In the genomic region with DNA sequence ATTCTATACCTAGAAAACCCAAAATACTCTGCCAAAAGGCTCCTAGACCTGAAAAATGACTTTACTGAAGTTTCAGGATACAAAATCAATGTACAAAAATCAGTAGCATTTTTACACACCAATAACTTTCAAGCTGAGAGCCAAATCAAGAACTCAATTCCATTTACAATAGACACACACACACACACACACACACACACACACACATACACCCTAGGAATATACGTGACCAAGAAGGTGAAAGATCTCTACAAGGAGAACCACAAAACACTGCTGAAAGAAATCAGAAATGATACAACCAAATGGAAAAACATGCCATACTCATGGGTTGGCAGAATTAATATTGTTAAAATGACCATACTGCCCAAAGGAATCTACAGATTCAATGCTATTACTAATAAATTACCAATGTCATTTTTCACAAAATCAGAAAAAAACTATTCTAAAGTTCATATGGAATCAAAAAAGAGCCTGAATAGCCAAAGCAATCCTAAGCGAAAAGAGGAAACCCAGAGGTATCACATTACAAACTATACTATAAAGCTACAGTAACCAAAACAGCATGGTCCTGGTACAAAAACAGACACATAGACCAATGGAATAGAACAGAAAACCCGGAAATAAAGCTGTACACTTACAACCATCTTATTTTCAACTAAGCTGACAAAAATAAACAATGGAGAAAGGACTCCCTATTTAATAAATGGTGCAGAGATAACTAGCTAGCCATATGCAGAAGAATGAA, we compare ENCODE assay signal across 18 cellular contexts.
DNase-seq lines count a peak whose midpoint lies in the region; ATAC-seq and TF ChIP-seq lines count a peak whose summit lies in the region.
"Had no signal": no experiment of that assay in that cellular context is flagged by ENCODE, and none has a peak within 500 bp of the region (broad histone marks: within the 10 kb centered on the region; RNA-seq: fewer than 3 reads in every experiment).

No MANE protein-coding gene starts in this region.

- peak overlapping the region; percentile 47; the same call in 1 of the 2 replicates for H3K4ac ChIP-seq in IMR-90 (ENCODE audit: low read depth, low read length)

- H3K79me2 ChIP-seq in GM23248 (ENCODE audit: insufficient read depth) = no peaks in the 10 kb centered on the region
- H3K79me2 ChIP-seq in fibroblast of lung (ENCODE audit: control insufficient read depth, insufficient read depth, low read length) = no peaks in the 10 kb centered on the region

- H3K4me1 ChIP-seq in GM23248 (ENCODE audit: insufficient read depth) (peaks cover 14% of the 10 kb centered on the region), IMR-90 (ENCODE audit: control insufficient read depth, insufficient read depth, low read length) (peaks cover 3% of the 10 kb centered on the region), fibroblast of lung (ENCODE audit: control insufficient read depth, extremely low read depth, insufficient read depth, low read length) (peaks cover 5% of the 10 kb centered on the region)
- H3K4me1 ChIP-seq: Peyer's patch had no signal

- peaks cover 0 to 5% of the 10 kb centered on the region in 2 experiments; a peak in 3 of 4 replicates for H3K79me1 ChIP-seq in IMR-90 (ENCODE audit: low read depth in 1 of 2, low read length in 2 of 2)

- H4K5ac ChIP-seq in IMR-90 (ENCODE audit: low read depth, low read length) = peak overlapping the region; percentile 70; the same call in 1 of the 2 replicates

- no peak overlapping the region for H2AK9ac ChIP-seq in IMR-90 (replicated peaks; ENCODE audit: low read depth, low read length, poor library complexity)

- peaks cover 21% of the 10 kb centered on the region for H3K4me1 Mint-ChIP-seq in osteocyte (ENCODE audit: unreplicated experiment)

- no peak overlapping the region for H3K56ac ChIP-seq in IMR-90 (ENCODE audit: extremely low read depth, insufficient read depth, low read length)

- in situ Hi-C loops in GM23248 (cut with MboI) = no loop called here
- in situ Hi-C loops in IMR-90 (cut with MboI; ENCODE audit: low sequenced_read_pairs) = no loop called here
- in situ Hi-C loops in GM13977 (cut with MboI; ENCODE audit: low pct_unique_long_range_greater_than_20kb, low sequenced_read_pairs, unreplicated experiment) = no loop called here

- peak overlapping the region; percentile 73; the same call in 1 of the 2 replicates for H2BK20ac ChIP-seq in IMR-90 (ENCODE audit: low read depth, low read length)

- WGBS in GM23248 (ENCODE audit: low coverage in 1 of 2, low lambda C conversion rate in 2 of 2, missing lambda C conversion rate in 2 of 2), 2 experiments = 97% methylated on average over 3 of the region's 3 CpGs
- WGBS in IMR-90 (ENCODE audit: extremely low coverage in 2 of 2, insufficient read length in 1 of 2), 2 experiments = no CpG with 5 or more reads among the region's 3 CpGs

- peaks cover 4% of the 10 kb centered on the region; the same call in 1 of the 2 replicates for H3K9me1 ChIP-seq in IMR-90 (ENCODE audit: insufficient read depth, low read length)

- no peaks in the 10 kb centered on the region for H3K9me2 ChIP-seq in GM23248 (ENCODE audit: insufficient read depth)

- H3K27me3 ChIP-seq in GM23248 (replicated peaks; ENCODE audit: insufficient read depth) = no peaks in the 10 kb centered on the region
- H3K27me3 ChIP-seq in IMR-90 (ENCODE audit: control insufficient read depth, insufficient read depth, low read length) = no peaks in the 10 kb centered on the region
- H3K27me3 ChIP-seq in fibroblast of lung (ENCODE audit: control insufficient read depth, insufficient read depth, low read length) = no peaks in the 10 kb centered on the region
- H3K27me3 ChIP-seq: Peyer's patch, SJSA1 had no signal

- 0 out of 2 replicates have a peak, but pooled peaks cover 9% of the 10 kb centered on the region for H3F3A ChIP-seq in GM23248 (ENCODE audit: insufficient read depth)

- peak overlapping the region; percentile 42 for H3K4me2 ChIP-seq in GM23248 (ENCODE audit: unreplicated experiment)
- H3K4me2 ChIP-seq in IMR-90 (ENCODE audit: low read depth, low read length) = peak overlapping the region; percentile 18; the same call in 1 of the 2 replicates
- no peak overlapping the region for H3K4me2 ChIP-seq in fibroblast of lung (ENCODE audit: extremely low read depth, insufficient read depth, low read length)
- H3K4me2 ChIP-seq: KMS-11 had no signal

- peak overlapping the region; percentile 49 to 70; a peak in 3 of 4 replicates for H4K8ac ChIP-seq in IMR-90 (ENCODE audit: low read depth in 2 of 2, low read length in 2 of 2)

- peaks cover 22% of the 10 kb centered on the region for H3K36me3 Mint-ChIP-seq in osteocyte (ENCODE audit: unreplicated experiment)

- H2BK15ac ChIP-seq in IMR-90 (ENCODE audit: low read depth, low read length) = peak overlapping the region; percentile 57; the same call in 1 of the 3 replicates

- no peak overlapping the region; the same call in 1 of the 2 replicates for H4K91ac ChIP-seq in IMR-90 (ENCODE audit: insufficient read depth, low read depth, low read length)

- H4K20me1 ChIP-seq in GM23248 (ENCODE audit: insufficient read depth) = no peaks in the 10 kb centered on the region
- no peaks in the 10 kb centered on the region for H4K20me1 ChIP-seq in IMR-90 (ENCODE audit: insufficient read depth, low read length)
- H4K20me1 ChIP-seq in fibroblast of lung (ENCODE audit: control insufficient read depth, extremely low read depth, insufficient read depth, low read length) = no peaks in the 10 kb centered on the region

- H3K9me3 Mint-ChIP-seq in osteocyte (ENCODE audit: unreplicated experiment) = peaks cover 16% of the 10 kb centered on the region

- dilution Hi-C loops in IMR-90 (cut with HindIII; ENCODE audit: low sequenced_read_pairs, unreplicated experiment) = no loop called here

- no peak for TF ChIP-seq RAD21 in IMR-90 (IDR thresholded peaks at IDR 0.05; ENCODE audit: low read length)

- H3K23ac ChIP-seq in IMR-90 (ENCODE audit: low read depth, low read length) = no peak overlapping the region

- H3K14ac ChIP-seq in IMR-90 (replicated peaks; ENCODE audit: low read depth, low read length) = peak overlapping the region; percentile 26; the same call in 1 of the 2 replicates

- H3K4me3 Mint-ChIP-seq in osteocyte (ENCODE audit: unreplicated experiment) = no peak overlapping the region
- H3K4me3 Mint-ChIP-seq: B cell had no signal

- no peak for ATAC-seq in IMR-90 (ENCODE audit: low read depth)
- ATAC-seq in Right ventricle myocardium superior (ENCODE audit: poor library complexity) = no peak

- H2AFZ ChIP-seq in GM23248 = no peak overlapping the region
- no peak overlapping the region for H2AFZ ChIP-seq in IMR-90 (replicated peaks; ENCODE audit: low read length, poor library complexity)
- H2AFZ ChIP-seq in fibroblast of lung (ENCODE audit: low read length) = no peak overlapping the region

- H3K27ac ChIP-seq in GM23248 = peak overlapping the region; percentile 53
- H3K27ac ChIP-seq in IMR-90 (ENCODE audit: insufficient read depth, low read length) = no peak overlapping the region
- H3K27ac ChIP-seq in fibroblast of lung (ENCODE audit: insufficient read depth, low read length) = peak overlapping the region; percentile 28
- H3K27ac ChIP-seq: KMS-11, Peyer's patch, SJSA1 had no signal

- intact Hi-C loops in IMR-90 (cut with micrococcal nuclease) (loop anchor here (2.0 kb wide), 1 partner anchor 15 kb away; no protein-coding TSS in a partner anchor), Right ventricle myocardium superior (cut with DNase I) (no loop called here)

- no TSS peak for BruUV-seq in IMR-90 (replicated peaks; lab: Mats Ljungman, UMichigan)

- H3K18ac ChIP-seq in IMR-90 (ENCODE audit: low read depth, low read length) = peak overlapping the region; percentile 70; the same call in 1 of the 2 replicates

- H2BK120ac ChIP-seq in IMR-90 (ENCODE audit: low read depth, low read length) = peak overlapping the region; percentile 50; the same call in 1 of the 2 replicates

- H3K9me3 ChIP-seq in GM23248 (ENCODE audit: low read depth) (no peaks in the 10 kb centered on the region), IMR-90 (ENCODE audit: control insufficient read depth, insufficient read depth, low read length) (peaks cover 2% of the 10 kb centered on the region; the same call in 1 of the 2 replicates), fibroblast of lung (ENCODE audit: control insufficient read depth, insufficient read depth, low read depth, low read length) (no peaks in the 10 kb centered on the region)
- H3K9me3 ChIP-seq: Peyer's patch, SJSA1 had no signal

- TF ChIP-seq POLR2A in IMR-90 (IDR thresholded peaks at IDR 0.05; ENCODE audit: low read depth, low read length) = no peak

- H3K9ac ChIP-seq in GM23248 (no peak overlapping the region), IMR-90 (ENCODE audit: low read depth, low read length) (no peak overlapping the region), fibroblast of lung (ENCODE audit: insufficient read depth, low read length) (no peak overlapping the region)
- H3K9ac ChIP-seq: KMS-11 had no signal

- H3K4me3 ChIP-seq in GM23248 (peak overlapping the region; percentile 46; the same call in 1 of the 2 replicates), IMR-90 (ENCODE audit: insufficient read depth, low read depth, low read length) (no peak overlapping the region), fibroblast of lung (replicated peaks in 1 of 4; ENCODE audit: control extremely low read depth in 1 of 4, insufficient read depth in 1 of 4, low read depth in 3 of 4, low read length in 4 of 4) (no peak overlapping the region)
- H3K4me3 ChIP-seq: Peyer's patch, SJSA1 had no signal

- TF ChIP-seq CTCF in IMR-90 (conservative IDR thresholded peaks at IDR 0.05; ENCODE audit: low read depth, low read length) = no peak
- TF ChIP-seq CTCF in fibroblast of lung (conservative IDR thresholded peaks at IDR 0.05 in 1 of 2, IDR thresholded peaks at IDR 0.05 in 1 of 2; ENCODE audit: low read depth in 1 of 2, low read length in 2 of 2) = no peak
- TF ChIP-seq CTCF in osteocyte (IDR thresholded peaks at IDR 0.05) = no peak
- TF ChIP-seq CTCF in GM13977 (IDR thresholded peaks at IDR 0.05; ENCODE audit: extremely low read depth, insufficient read depth, missing control alignments) = no peak

- peaks cover 4% of the 10 kb centered on the region for H3K36me3 ChIP-seq in GM23248 (ENCODE audit: low read depth)
- H3K36me3 ChIP-seq in IMR-90 (ENCODE audit: control insufficient read depth, insufficient read depth, low read length) = no peaks in the 10 kb centered on the region; the same call in 1 of the 2 replicates
- H3K36me3 ChIP-seq in fibroblast of lung (ENCODE audit: control insufficient read depth, insufficient read depth, low read length) = no peaks in the 10 kb centered on the region
- H3K36me3 ChIP-seq: Peyer's patch had no signal

- H2AK5ac ChIP-seq in IMR-90 (ENCODE audit: low read depth, low read length) = peak overlapping the region; percentile 63

- H2BK5ac ChIP-seq in IMR-90 (ENCODE audit: low read depth, low read length, poor library complexity, severe bottlenecking) = peak overlapping the region; percentile 94

- CTCF ChIA-PET in IMR-90 (lab: Yijun Ruan, JAX) = no interaction called here

- H3K27ac Mint-ChIP-seq in osteocyte (ENCODE audit: unreplicated experiment) = peak overlapping the region; percentile 29
- H3K27ac Mint-ChIP-seq: B cell had no signal

- POLR2A ChIA-PET in IMR-90 (lab: Charles Lee; ENCODE audit: unreplicated experiment) = interaction anchor here (0.6 kb wide), 1 partner anchor 17 kb away, joined by 3 read pairs; no protein-coding TSS in a partner anchor

- H3K27me3 Mint-ChIP-seq in osteocyte (ENCODE audit: unreplicated experiment) = no peaks in the 10 kb centered on the region
- H3K27me3 Mint-ChIP-seq: B cell had no signal

- DNase-seq in GM23248 (no peak), IMR-90 (no peak), fibroblast of lung (ENCODE audit: low read depth in 2 of 2) (peak in 1 of 2 donors; percentile 15), osteocyte (ENCODE audit: extremely low spot score, unreplicated experiment) (no peak), iPS-NIHi7 (ENCODE audit: extremely low spot score) (no peak), Right ventricle myocardium superior (no peak), GM13977 (ENCODE audit: low spot score) (no peak)
- DNase-seq: GOT3, NCI-H1092 treated with DMSO at 0.1 percent for 48 hours, NCI-H1436 treated with DMSO at 0.1 percent for 48 hours, NCI-H1930, NCI-H510A, NCI-H774, Peyer's patch, T-helper 1 cell had no signal
